ENCODE assay signal across 20 cellular contexts in the genomic region with DNA sequence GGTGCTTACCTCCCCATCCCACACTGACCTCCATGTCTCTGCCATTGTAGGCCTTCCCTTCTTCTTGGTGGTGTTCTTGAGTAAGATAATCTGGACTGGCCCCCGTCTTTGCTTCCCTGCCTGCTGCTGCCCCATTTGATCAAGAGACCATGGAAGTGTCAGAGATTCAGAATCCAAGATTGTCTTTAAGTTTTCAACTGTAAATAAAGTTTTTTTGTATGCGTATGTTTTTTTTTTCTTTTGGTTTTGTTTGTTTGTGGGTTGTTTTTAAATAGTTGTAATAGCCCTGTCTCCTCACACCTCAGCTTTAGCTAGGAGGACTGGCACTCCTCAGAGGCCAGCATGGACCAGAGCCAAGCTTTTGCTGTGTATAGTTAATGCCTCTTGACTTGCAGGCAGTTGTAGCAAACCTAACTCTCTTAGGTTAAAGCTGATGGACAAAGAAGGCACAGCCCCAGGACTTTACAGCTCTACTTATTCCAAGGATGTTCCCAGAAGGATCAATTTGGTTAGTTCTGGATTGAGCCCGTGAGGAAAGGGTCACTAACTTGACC.
"Had no signal": no experiment of that assay in that cellular context is flagged by ENCODE, and none has a peak within 500 bp of the region (broad histone marks: within the 10 kb centered on the region; RNA-seq: fewer than 3 reads in every experiment).

No MANE protein-coding gene starts in this region.

- DNase-seq: activated CD4-positive, alpha-beta memory T cell treated with anti-CD3 and anti-CD28 coated beads for 36 hours; activated CD4-positive, alpha-beta T cell treated with anti-CD3 and anti-CD28 coated beads for 4 hours; activated effector memory CD4-positive, alpha-beta T cell treated with Interleukin-2 at 50 U/mL for 16 hours; activated naive CD4-positive, alpha-beta T cell treated with Interleukin-2 at 50 U/mL for 16 hours; activated T-cell treated with anti-CD3 and anti-CD28 coated beads, Interleukin-2, amount 50 U/mL, for 72 hours; anterior cingulate cortex; cortex of kidney; foreskin fibroblast; kidney glomerular epithelial cell; left lung; posterior cingulate gyrus; right lobe of liver; stimulated activated CD4-positive, alpha-beta T cell treated with anti-CD3 and anti-CD28 coated beads, Interleukin-2, amount 100 ng/mL, for 48 hours; stimulated activated naive CD8-positive, alpha-beta T cell treated with anti-CD3 and anti-CD28 coated beads, Interleukin-15, amount 100 ng/mL, for 72 hours; substantia nigra; upper lobe of left lung had no signal

- H3K4me3 Mint-ChIP-seq: activated CD4-positive, alpha-beta memory T cell treated with anti-CD3 and anti-CD28 coated beads for 36 hours; activated naive CD8-positive, alpha-beta T cell; activated T-cell treated with anti-CD3 and anti-CD28 coated beads, Interleukin-2, amount 50 U/mL, for 72 hours; nephron; stimulated activated naive CD8-positive, alpha-beta T cell treated with anti-CD3 and anti-CD28 coated beads, Interleukin-15, amount 100 ng/mL, for 72 hours had no signal

- ATAC-seq: activated T-cell treated with anti-CD3 and anti-CD28 coated beads, Interleukin-2, amount 50 U/mL, for 72 hours; esophagus mucosa; left lung; right lobe of liver; stimulated activated naive CD8-positive, alpha-beta T cell treated with anti-CD3 and anti-CD28 coated beads, Interleukin-15, amount 100 ng/mL, for 72 hours had no signal

- H3K27ac Mint-ChIP-seq: activated CD4-positive, alpha-beta memory T cell treated with anti-CD3 and anti-CD28 coated beads for 36 hours; activated naive CD8-positive, alpha-beta T cell; activated T-cell treated with anti-CD3 and anti-CD28 coated beads, Interleukin-2, amount 50 U/mL, for 72 hours; nephron; stimulated activated naive CD8-positive, alpha-beta T cell treated with anti-CD3 and anti-CD28 coated beads, Interleukin-15, amount 100 ng/mL, for 72 hours had no signal

- H3K27ac ChIP-seq: left lung, right lobe of liver, VCaP had no signal

- H3K27me3 Mint-ChIP-seq: activated CD4-positive, alpha-beta memory T cell treated with anti-CD3 and anti-CD28 coated beads for 36 hours; activated naive CD8-positive, alpha-beta T cell; stimulated activated naive CD8-positive, alpha-beta T cell treated with anti-CD3 and anti-CD28 coated beads, Interleukin-15, amount 100 ng/mL, for 72 hours had no signal

- H3K27me3 ChIP-seq: left lung, right lobe of liver, upper lobe of left lung had no signal

- H3K9me3 ChIP-seq: left lung, right lobe of liver, upper lobe of left lung had no signal

- H3K4me3 ChIP-seq: left lung, right lobe of liver, upper lobe of left lung had no signal

- H3K9me3 Mint-ChIP-seq: activated CD4-positive, alpha-beta memory T cell treated with anti-CD3 and anti-CD28 coated beads for 36 hours; activated T-cell treated with anti-CD3 and anti-CD28 coated beads, Interleukin-2, amount 50 U/mL, for 72 hours; nephron; stimulated activated naive CD8-positive, alpha-beta T cell treated with anti-CD3 and anti-CD28 coated beads, Interleukin-15, amount 100 ng/mL, for 72 hours had no signal
